ENCODE assay signal across 1 cellular context in genomic region chr1:192652159-192652558, GRCh38.
TF ChIP-seq lines count a peak whose summit lies in the region.

No MANE protein-coding gene starts in this region.

TF ChIP-seq in H1, 55 proteins besides CTCF, POLR2A, EP300 and RAD21 (continued from another document):
- TF ChIP-seq CHD7 (IDR thresholded peaks at IDR 0.05; ENCODE audit: insufficient replicate concordance, low read length) = no peak
- TF ChIP-seq ATF3 (IDR thresholded peaks at IDR 0.05; ENCODE audit: insufficient read depth, low read depth, low read length) = no peak
- no peak for TF ChIP-seq SRF (IDR thresholded peaks at IDR 0.05; ENCODE audit: low read depth, low read length)
- no peak for TF ChIP-seq HDAC2 (IDR thresholded peaks at IDR 0.05; ENCODE audit: borderline replicate concordance in 1 of 2, low read depth in 2 of 2, low read length in 2 of 2)
- no peak for TF ChIP-seq SUZ12 (IDR thresholded peaks at IDR 0.05; ENCODE audit: low read length)
- TF ChIP-seq SP2 (IDR thresholded peaks at IDR 0.05; ENCODE audit: low read length) = no peak
